ENCODE assay signal across 16 cellular contexts in genomic region chr6:155364844-155365437, GRCh38.
"Had no signal": no experiment of that assay in that cellular context is flagged by ENCODE, and none has a peak within 500 bp of the region (broad histone marks: within the 10 kb centered on the region; RNA-seq: fewer than 3 reads in every experiment).

No MANE protein-coding gene starts in this region.

- DNase-seq: cortex of kidney; dorsolateral prefrontal cortex; effector CD8-positive, alpha-beta T cell; foreskin melanocyte; heart left ventricle; hippocampal formation; left colon; mammary epithelial cell; naive thymus-derived CD4-positive, alpha-beta T cell; nephron progenitor cell; posterior cingulate gyrus; small intestine; stimulated activated CD4-positive, alpha-beta T cell treated with anti-CD3 and anti-CD28 coated beads, Interleukin-12 subunit alpha, Interleukin-12 subunit beta, amount 100 ng/mL, for 4 hours; stimulated activated naive CD4-positive, alpha-beta T cell had no signal

- FAIRE-seq: small intestine had no signal

- H3K36me3 ChIP-seq: heart left ventricle, right atrium auricular region, tibial nerve had no signal

- H3K4me3 ChIP-seq: dorsolateral prefrontal cortex, heart left ventricle, right atrium auricular region, tibial nerve had no signal

- H3K27ac Mint-ChIP-seq: naive thymus-derived CD4-positive, alpha-beta T cell; nephron progenitor cell had no signal

- H3K4me3 Mint-ChIP-seq: naive thymus-derived CD4-positive, alpha-beta T cell; nephron progenitor cell had no signal

- H3K9me3 ChIP-seq: right atrium auricular region had no signal

- H3K4me1 ChIP-seq: heart left ventricle, right atrium auricular region, tibial nerve had no signal

- H3K27me3 ChIP-seq: dorsolateral prefrontal cortex, heart left ventricle, right atrium auricular region, tibial nerve had no signal

- H3K27ac ChIP-seq: dorsolateral prefrontal cortex, heart left ventricle, right atrium auricular region, tibial nerve had no signal

- ATAC-seq: heart left ventricle; left colon; naive thymus-derived CD4-positive, alpha-beta T cell had no signal

- H3K4me1 Mint-ChIP-seq: naive thymus-derived CD4-positive, alpha-beta T cell; nephron progenitor cell had no signal
